ENCODE assay signal across 8 cellular contexts in the genomic region with DNA sequence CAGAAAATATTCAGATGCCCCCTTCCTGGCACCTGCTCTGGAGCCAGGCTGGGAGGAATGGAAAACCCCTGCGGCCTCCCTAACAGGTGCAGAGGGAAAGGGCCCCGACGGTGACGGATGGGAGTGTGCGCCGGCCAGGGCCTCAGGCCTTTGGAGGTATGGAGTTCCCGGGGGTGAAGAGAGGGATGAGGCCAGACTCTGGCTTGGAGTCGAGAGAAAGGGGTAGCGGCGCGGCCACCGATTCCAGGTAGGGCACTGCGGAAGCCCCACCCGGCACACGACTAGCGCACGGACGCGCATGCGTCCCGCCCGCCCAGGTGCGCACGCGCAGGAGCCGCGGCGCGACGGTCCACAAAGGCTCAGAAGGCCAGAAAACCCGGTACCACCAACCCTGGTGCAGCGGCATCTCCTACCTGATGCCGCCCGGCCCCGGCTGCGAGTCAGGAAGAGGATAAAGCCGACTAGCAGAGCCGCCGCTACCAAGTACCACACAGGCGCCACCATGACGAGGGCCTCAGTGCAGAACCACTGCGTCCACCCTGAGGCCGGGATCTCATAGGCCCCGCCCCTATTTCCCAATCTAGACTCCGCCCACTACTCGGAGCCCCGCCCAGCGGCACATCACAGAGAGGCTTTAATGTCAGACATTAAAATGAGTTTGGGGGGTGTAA. TPM values are rescaled to one million over a fixed set of nuclear protein-coding genes. Genes with fewer than 3 reads are reported as not detected.
DNase-seq lines count a peak whose midpoint lies in the region; ATAC-seq lines count a peak whose summit lies in the region.

A gene (minus strand): TSS at position 559 of the 671 bp plus-strand sequence. CDS start 55 bp downstream, at position 504.

- in situ Hi-C loops in KBM-7 (cut with MboI; ENCODE audit: low pct_unique_long_range_greater_than_20kb, low sequenced_read_pairs), result no loop called here

- peaks cover 20% of the 10 kb centered on the region for H3K36me3 Mint-ChIP-seq in activated T-helper 1 cell treated with anti-CD3 and anti-CD28 coated beads, Interleukin-12 subunit alpha, Interleukin-12 subunit beta, Interleukin-2, Interleukin-4 antibody, amounts not matched to agents 30 ng/mL and 10 ng/mL and 1 ng/mL, durations not matched to agents 14 hours and 24 hours and 36 hours (ENCODE audit: low read depth)
- H3K36me3 Mint-ChIP-seq in naive thymus-derived CD8-positive, alpha-beta T cell, result peaks cover 0 to 32% (median 5%) of the 10 kb centered on the region in 3 donors
- peaks cover 24 to 32% of the 10 kb centered on the region in 2 donors for H3K36me3 Mint-ChIP-seq in stimulated activated naive B cell treated with anti-CD40 and anti-IgM and Interleukin-4, amounts not matched to agents 10 μg/mL and 1 μg/mL and 100 μg/mL, for 72 hours

- peak; percentile 77 for ATAC-seq in GM21619 (IDR thresholded peaks at IDR 0.05; ENCODE audit: unreplicated experiment)
- peak; percentile 86 to 88 for ATAC-seq in naive thymus-derived CD8-positive, alpha-beta T cell
- peak; percentile 84 to 91 for ATAC-seq in stimulated activated naive B cell treated with anti-CD40 and anti-IgM and Interleukin-4, amounts not matched to agents 10 μg/mL and 1 μg/mL and 100 μg/mL, for 72 hours (replicated peaks)

- H3K9me3 Mint-ChIP-seq in activated T-helper 1 cell treated with anti-CD3 and anti-CD28 coated beads, Interleukin-12 subunit alpha, Interleukin-12 subunit beta, Interleukin-2, Interleukin-4 antibody, amounts not matched to agents 30 ng/mL and 10 ng/mL and 1 ng/mL, durations not matched to agents 14 hours and 24 hours and 36 hours, result no peaks in the 10 kb centered on the region
- no peaks in the 10 kb centered on the region for H3K9me3 Mint-ChIP-seq in naive thymus-derived CD8-positive, alpha-beta T cell
- H3K9me3 Mint-ChIP-seq in stimulated activated naive B cell treated with anti-CD40 and anti-IgM and Interleukin-4, amounts not matched to agents 10 μg/mL and 1 μg/mL and 100 μg/mL, for 72 hours, result peaks cover 0 to 1% of the 10 kb centered on the region in 2 donors

- DNase-seq in DMS153 treated with DMSO at 0.1 percent for 48 hours (lab: John Stamatoyannopoulos, UW; ENCODE audit: unreplicated experiment), result peak; percentile 86
- peak; percentile 92 for DNase-seq in KBM-7
- DNase-seq in RPMI7951 (ENCODE audit: low read depth), result peak; percentile 81
- peak; percentile 86 for DNase-seq in activated T-helper 1 cell treated with anti-CD3 and anti-CD28 coated beads, Interleukin-12 subunit alpha, Interleukin-12 subunit beta, Interleukin-2, Interleukin-4 antibody, amounts not matched to agents 30 ng/mL and 10 ng/mL and 1 ng/mL, durations not matched to agents 14 hours and 24 hours and 36 hours (ENCODE audit: low spot score)
- peak; percentile 70 for DNase-seq in fibroblast of gingiva (ENCODE audit: low read depth)
- DNase-seq in naive thymus-derived CD8-positive, alpha-beta T cell, result peak; percentile 83 to 98 (median 90)
- DNase-seq in stimulated activated naive B cell treated with anti-CD40 and anti-IgM and Interleukin-4, amounts not matched to agents 10 μg/mL and 1 μg/mL and 100 μg/mL, for 72 hours, result peak; percentile 87

- no peaks in the 10 kb centered on the region for H3K27me3 Mint-ChIP-seq in activated T-helper 1 cell treated with anti-CD3 and anti-CD28 coated beads, Interleukin-12 subunit alpha, Interleukin-12 subunit beta, Interleukin-2, Interleukin-4 antibody, amounts not matched to agents 30 ng/mL and 10 ng/mL and 1 ng/mL, durations not matched to agents 14 hours and 24 hours and 36 hours (ENCODE audit: insufficient read depth)
- no peaks in the 10 kb centered on the region for H3K27me3 Mint-ChIP-seq in naive thymus-derived CD8-positive, alpha-beta T cell
- no peaks in the 10 kb centered on the region for H3K27me3 Mint-ChIP-seq in stimulated activated naive B cell treated with anti-CD40 and anti-IgM and Interleukin-4, amounts not matched to agents 10 μg/mL and 1 μg/mL and 100 μg/mL, for 72 hours

- peaks cover 23% of the 10 kb centered on the region for H3K4me1 Mint-ChIP-seq in activated T-helper 1 cell treated with anti-CD3 and anti-CD28 coated beads, Interleukin-12 subunit alpha, Interleukin-12 subunit beta, Interleukin-2, Interleukin-4 antibody, amounts not matched to agents 30 ng/mL and 10 ng/mL and 1 ng/mL, durations not matched to agents 14 hours and 24 hours and 36 hours (ENCODE audit: low read depth)
- H3K4me1 Mint-ChIP-seq in naive thymus-derived CD8-positive, alpha-beta T cell, result peaks cover 16 to 42% (median 38%) of the 10 kb centered on the region in 4 donors
- H3K4me1 Mint-ChIP-seq in stimulated activated naive B cell treated with anti-CD40 and anti-IgM and Interleukin-4, amounts not matched to agents 10 μg/mL and 1 μg/mL and 100 μg/mL, for 72 hours, result peaks cover 23 to 41% of the 10 kb centered on the region in 2 donors

- POLR2A ChIA-PET in naive thymus-derived CD8-positive, alpha-beta T cell (lab: Charles Lee), result interaction anchor here (0.6 to 2.3 kb wide), 5 partner anchors 12 to 1453 kb away, joined by 3 to 15 read pairs (median 4); a partner anchor contains a TSS

- intact Hi-C loops in activated T-helper 1 cell treated with anti-CD3 and anti-CD28 coated beads, Interleukin-12 subunit alpha, Interleukin-12 subunit beta, Interleukin-2, Interleukin-4 antibody, amounts not matched to agents 30 ng/mL and 10 ng/mL and 1 ng/mL, durations not matched to agents 14 hours and 24 hours and 36 hours (cut with micrococcal nuclease), result loop anchor here (1.0 to 10.0 kb wide), 6 partner anchors 31 to 563 kb away; a partner anchor contains a TSS

- H3K27ac Mint-ChIP-seq in activated T-helper 1 cell treated with anti-CD3 and anti-CD28 coated beads, Interleukin-12 subunit alpha, Interleukin-12 subunit beta, Interleukin-2, Interleukin-4 antibody, amounts not matched to agents 30 ng/mL and 10 ng/mL and 1 ng/mL, durations not matched to agents 14 hours and 24 hours and 36 hours, result peak within 1 kb of the TSS; percentile 97
- peak within 1 kb of the TSS; percentile 91 to 98 (median 96) for H3K27ac Mint-ChIP-seq in naive thymus-derived CD8-positive, alpha-beta T cell
- peak within 1 kb of the TSS; percentile 98 for H3K27ac Mint-ChIP-seq in stimulated activated naive B cell treated with anti-CD40 and anti-IgM and Interleukin-4, amounts not matched to agents 10 μg/mL and 1 μg/mL and 100 μg/mL, for 72 hours

- peak within 1 kb of the TSS; percentile 96 for H3K4me3 Mint-ChIP-seq in activated T-helper 1 cell treated with anti-CD3 and anti-CD28 coated beads, Interleukin-12 subunit alpha, Interleukin-12 subunit beta, Interleukin-2, Interleukin-4 antibody, amounts not matched to agents 30 ng/mL and 10 ng/mL and 1 ng/mL, durations not matched to agents 14 hours and 24 hours and 36 hours
- peak within 1 kb of the TSS; percentile 93 to 97 (median 95) for H3K4me3 Mint-ChIP-seq in naive thymus-derived CD8-positive, alpha-beta T cell
- H3K4me3 Mint-ChIP-seq in stimulated activated naive B cell treated with anti-CD40 and anti-IgM and Interleukin-4, amounts not matched to agents 10 μg/mL and 1 μg/mL and 100 μg/mL, for 72 hours, result peak within 1 kb of the TSS; percentile 95 to 98

RNA-seq across cellular contexts. Expression of the gene that starts here (rescaled TPM):
- total RNA-seq in RPMI7951 (2014; rRNA removed; shearing (Covaris generic)), result 37.6 and 43.5 TPM in 2 replicates
- 67.5 and 72.3 TPM in 2 replicates for total RNA-seq in activated T-helper 1 cell treated with anti-CD3 and anti-CD28 coated beads, Interleukin-12 subunit alpha, Interleukin-12 subunit beta, Interleukin-2, Interleukin-4 antibody, amounts not matched to agents 30 ng/mL and 10 ng/mL and 1 ng/mL, durations not matched to agents 14 hours and 24 hours and 36 hours
- total RNA-seq in naive thymus-derived CD8-positive, alpha-beta T cell, result 10 to 100 TPM; 55.8 to 57.4 TPM
- polyA plus RNA-seq in naive thymus-derived CD8-positive, alpha-beta T cell, result 10 to 100 TPM; 39.7 to 50.5 (median 44.1) TPM

Comparison
In these comparisons a context has a peak if more than half of its experiments do, and no peak if none do; other contexts are left out.
1. Peak in every context shown above with its lines: DNase-seq and ATAC-seq.